In the genomic region with DNA sequence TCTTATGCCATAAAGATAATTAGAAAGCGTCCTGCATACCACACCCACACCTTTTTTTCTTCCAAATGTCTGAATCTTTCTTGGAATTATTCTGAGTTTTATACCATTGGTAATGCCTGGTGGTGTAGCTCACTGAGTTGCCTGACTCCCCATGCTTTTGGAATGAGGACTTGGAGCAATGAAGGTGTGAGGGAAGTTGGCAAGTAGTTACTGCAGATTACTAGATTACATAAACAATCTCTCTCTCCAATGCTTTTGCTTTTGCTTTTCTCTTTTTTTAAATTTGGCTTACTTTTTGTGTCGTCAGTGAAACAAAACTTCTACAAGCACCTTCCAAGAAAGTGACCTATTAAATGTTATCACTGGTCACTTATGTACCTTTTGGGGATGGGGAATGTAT, we compare ENCODE assay signal across 24 cellular contexts.
"Had no signal": no experiment of that assay in that cellular context is flagged by ENCODE, and none has a peak within 500 bp of the region (broad histone marks: within the 10 kb centered on the region; RNA-seq: fewer than 3 reads in every experiment).

No MANE protein-coding gene starts in this region.

- H3K4me1 ChIP-seq: body of pancreas, prostate gland had no signal

- H3K27me3 Mint-ChIP-seq: effector memory CD8-positive, alpha-beta T cell; naive thymus-derived CD4-positive, alpha-beta T cell had no signal

- H3K27ac ChIP-seq: body of pancreas, prostate gland, tibial artery, uterus had no signal

- H3K9me3 ChIP-seq: body of pancreas, mucosa of descending colon, prostate gland, tibial artery, uterus had no signal

- H3K27me3 ChIP-seq: body of pancreas, tibial artery, uterus had no signal

- H3K9me3 Mint-ChIP-seq: activated naive CD4-positive, alpha-beta T cell treated with anti-CD3 and anti-CD28 coated beads, Interleukin-2, amount 50 U/mL, for 72 hours; activated T-cell treated with anti-CD3 and anti-CD28 coated beads, Interleukin-2, amount 50 U/mL, for 72 hours; effector memory CD8-positive, alpha-beta T cell; naive thymus-derived CD4-positive, alpha-beta T cell had no signal

- ATAC-seq: activated CD8-positive, alpha-beta T cell treated with anti-CD3 and anti-CD28 coated beads, Interleukin-2, amount 10 ng/mL, durations not matched to agents 7 days and 5 days; activated naive CD4-positive, alpha-beta T cell treated with anti-CD3 and anti-CD28 coated beads, Interleukin-2, amount 50 U/mL, for 72 hours; activated T-cell treated with anti-CD3 and anti-CD28 coated beads, Interleukin-2, amount 50 U/mL, for 72 hours; body of pancreas; effector memory CD8-positive, alpha-beta T cell; left lobe of liver; mucosa of descending colon; naive thymus-derived CD4-positive, alpha-beta T cell; right cardiac atrium had no signal

- H3K4me3 Mint-ChIP-seq: activated CD8-positive, alpha-beta T cell treated with anti-CD3 and anti-CD28 coated beads, Interleukin-2, amount 10 ng/mL, durations not matched to agents 7 days and 5 days; activated T-cell treated with anti-CD3 and anti-CD28 coated beads, Interleukin-2, amount 50 U/mL, for 72 hours; effector memory CD8-positive, alpha-beta T cell; naive thymus-derived CD4-positive, alpha-beta T cell had no signal

- DNase-seq: activated CD4-positive, alpha-beta T cell treated with anti-CD3 and anti-CD28 coated beads for 48 hours; activated CD8-positive, alpha-beta memory T cell treated with anti-CD3 and anti-CD28 coated beads, Interleukin-2, amount 50 U/mL, for 4 hours; activated CD8-positive, alpha-beta T cell treated with anti-CD3 and anti-CD28 coated beads, Interleukin-2, amount 10 ng/mL, durations not matched to agents 7 days and 5 days; activated gamma-delta T cell; activated T-cell treated with anti-CD3 and anti-CD28 coated beads, Interleukin-2, amount 50 U/mL, for 72 hours; amygdala; body of pancreas; dermis blood vessel endothelial cell; effector memory CD8-positive, alpha-beta T cell; erythroblast; mucosa of descending colon; naive thymus-derived CD4-positive, alpha-beta T cell; occipital lobe; right cardiac atrium; stimulated activated CD4-positive, alpha-beta T cell treated with anti-CD3 and anti-CD28 coated beads, Interleukin-15, amount 100 ng/mL, for 24 hours; stimulated activated CD4-positive, alpha-beta T cell treated with anti-CD3 and anti-CD28 coated beads, Interleukin-4, amount 100 ng/mL, for 1 hour; stimulated activated naive CD4-positive, alpha-beta T cell; T-helper 2 cell; tibial artery; uterus had no signal

- H3K27ac Mint-ChIP-seq: activated CD8-positive, alpha-beta T cell treated with anti-CD3 and anti-CD28 coated beads, Interleukin-2, amount 10 ng/mL, durations not matched to agents 7 days and 5 days; activated naive CD4-positive, alpha-beta T cell treated with anti-CD3 and anti-CD28 coated beads, Interleukin-2, amount 50 U/mL, for 72 hours; activated T-cell treated with anti-CD3 and anti-CD28 coated beads, Interleukin-2, amount 50 U/mL, for 72 hours; effector memory CD8-positive, alpha-beta T cell; naive thymus-derived CD4-positive, alpha-beta T cell had no signal

- H3K36me3 ChIP-seq: prostate gland, tibial artery, uterus had no signal

- H3K4me3 ChIP-seq: body of pancreas, mucosa of descending colon, prostate gland, skin epidermis, tibial artery, uterus had no signal
